In the genomic region with DNA sequence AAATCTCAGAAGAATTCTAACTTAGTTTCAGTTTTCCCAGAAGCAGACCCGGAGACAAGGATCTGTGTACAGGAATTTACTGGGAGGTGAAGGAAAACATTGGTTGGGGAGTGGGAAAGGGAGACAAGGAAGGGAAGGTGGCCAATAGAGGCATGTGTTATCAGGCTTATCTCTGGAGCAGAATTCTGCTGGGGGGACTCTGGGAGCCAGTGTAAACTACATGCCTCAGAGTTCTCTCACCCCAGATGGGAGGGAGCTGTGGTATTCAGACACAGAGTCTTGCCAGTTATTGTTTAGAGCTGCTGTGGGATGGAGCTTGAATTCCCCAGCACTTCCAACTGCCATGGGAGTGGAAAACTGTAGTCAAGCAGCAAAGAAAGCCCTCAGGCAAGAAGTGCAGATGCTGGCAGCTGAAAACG, we compare ENCODE assay signal across 11 cellular contexts. TPM values are rescaled to one million over a fixed set of nuclear protein-coding genes. Genes with fewer than 3 reads are reported as not detected.
DNase-seq lines count a peak whose midpoint lies in the region; ATAC-seq and TF ChIP-seq lines count a peak whose summit lies in the region.
"Had no signal": no experiment of that assay in that cellular context is flagged by ENCODE, and none has a peak within 500 bp of the region (broad histone marks: within the 10 kb centered on the region; RNA-seq: fewer than 3 reads in every experiment).

No MANE protein-coding gene starts in this region.

- TF ChIP-seq CTCF in HEK293 (tag by site-specific recombination; IDR thresholded peaks at IDR 0.05) (no peak), body of pancreas (IDR thresholded peaks at IDR 0.05) (no peak), smooth muscle cell (IDR thresholded peaks at IDR 0.05; ENCODE audit: borderline replicate concordance, insufficient read depth, poor library complexity, severe bottlenecking) (no peak), gastrocnemius medialis (IDR thresholded peaks at IDR 0.05 in 4 of 5, conservative IDR thresholded peaks at IDR 0.05 in 1 of 5) (no peak)

- H3K4me2 ChIP-seq in smooth muscle cell, result peak overlapping the region; percentile 63
- H3K4me2 ChIP-seq: KMS-11 had no signal

- CTCF ChIA-PET in HEK293 (lab: Yijun Ruan, JAX), result interaction anchor here (0.7 to 2.7 kb wide), 5 partner anchors 16 to 388 kb away, joined by 3 to 12 read pairs (median 3); no protein-coding TSS in a partner anchor

- H3K4me3 ChIP-seq in HEK293 (ENCODE audit: low read depth, low read length) (no peak overlapping the region), body of pancreas (no peak overlapping the region), smooth muscle cell (no peak overlapping the region), gastrocnemius medialis (no peak overlapping the region)

- TF ChIP-seq POLR2A in body of pancreas (IDR thresholded peaks at IDR 0.05) (no peak), gastrocnemius medialis (IDR thresholded peaks at IDR 0.05) (no peak)

- H3K27ac ChIP-seq in HEK293 (ENCODE audit: extremely low read depth, low read depth, low read length), result no peak overlapping the region
- peak overlapping the region; percentile 11 to 63 (median 51) for H3K27ac ChIP-seq in body of pancreas
- H3K27ac ChIP-seq in smooth muscle cell (ENCODE audit: low read depth), result peak overlapping the region; percentile 10
- H3K27ac ChIP-seq in gastrocnemius medialis, result peak overlapping the region in 2 of 4 donors; percentile 6 to 29
- H3K27ac ChIP-seq: KMS-11 had no signal

- no peak overlapping the region for H2AFZ ChIP-seq in smooth muscle cell (ENCODE audit: low read depth)

- peaks cover 2 to 3% of the 10 kb centered on the region in 2 experiments; a peak in 2 of 3 replicates for H3K36me3 ChIP-seq in HEK293 (ENCODE audit: control insufficient read depth in 2 of 2, insufficient read depth in 1 of 2, low read length in 2 of 2)
- peaks cover 0 to 3% of the 10 kb centered on the region in 2 donors for H3K36me3 ChIP-seq in body of pancreas (replicated peaks in 1 of 2; ENCODE audit: insufficient read depth in 1 of 2, low read depth in 2 of 2)
- H3K36me3 ChIP-seq in smooth muscle cell (ENCODE audit: low read depth), result no peaks in the 10 kb centered on the region
- peaks cover 0 to 6% of the 10 kb centered on the region in 2 donors for H3K36me3 ChIP-seq in gastrocnemius medialis

- no peaks in the 10 kb centered on the region for H3K79me2 ChIP-seq in smooth muscle cell (ENCODE audit: low read depth)

- H3K9me3 ChIP-seq in HEK293 (ENCODE audit: control insufficient read depth, insufficient read depth, low read depth, low read length) (no peaks in the 10 kb centered on the region), body of pancreas (no peaks in the 10 kb centered on the region), smooth muscle cell (replicated peaks; ENCODE audit: low read depth) (no peaks in the 10 kb centered on the region), gastrocnemius medialis (no peaks in the 10 kb centered on the region)

- H3K9ac ChIP-seq in smooth muscle cell (ENCODE audit: low read depth), result no peak overlapping the region
- H3K9ac ChIP-seq: KMS-11 had no signal

- intact Hi-C loops in body of pancreas (cut with DNase I), result no loop called here
- intact Hi-C loops in gastrocnemius medialis (cut with DNase I; ENCODE audit: low total_unique reads), result no loop called here

- in situ Hi-C loops in gastrocnemius medialis (cut with MboI; ENCODE audit: low sequenced_read_pairs in 4 of 4), result no loop called here

- H3K27me3 ChIP-seq in body of pancreas (no peaks in the 10 kb centered on the region), smooth muscle cell (ENCODE audit: low read depth) (no peaks in the 10 kb centered on the region), gastrocnemius medialis (no peaks in the 10 kb centered on the region)

- peak; percentile 80 for ATAC-seq in body of pancreas
- ATAC-seq in HG03342 (IDR thresholded peaks at IDR 0.05; ENCODE audit: unreplicated experiment), result no peak
- no peak for ATAC-seq in GM19395 (IDR thresholded peaks at IDR 0.05; ENCODE audit: unreplicated experiment)
- no peak for ATAC-seq in gastrocnemius medialis

- WGBS in body of pancreas, 2 donors, result 34 to 39% methylated on average over 2 of the region's 2 CpGs
- 8% methylated on average over 2 of the region's 2 CpGs for WGBS in smooth muscle cell (ENCODE audit: low lambda C conversion rate)

- POLR2A ChIA-PET in HEK293 (lab: Yijun Ruan, JAX), result no interaction called here

- no peaks in the 10 kb centered on the region for H4K20me1 ChIP-seq in smooth muscle cell (ENCODE audit: low read depth)

- peaks cover 9% of the 10 kb centered on the region for H3K4me1 ChIP-seq in HEK293 (ENCODE audit: control insufficient read depth, insufficient read depth, low read length)
- H3K4me1 ChIP-seq in body of pancreas, result peaks cover 8% of the 10 kb centered on the region
- H3K4me1 ChIP-seq in smooth muscle cell (ENCODE audit: low read depth), result no peaks in the 10 kb centered on the region
- H3K4me1 ChIP-seq in gastrocnemius medialis, result peaks cover 9 to 20% of the 10 kb centered on the region in 2 donors

- DNase-seq in body of pancreas (peak in 2 of 4 donors; percentile 35 to 42), iris pigment epithelial cell (ENCODE audit: low read depth) (peak; percentile 86), smooth muscle cell (lab: John Stamatoyannopoulos, UW; ENCODE audit: unreplicated experiment) (no peak), GOT3 (lab: John Stamatoyannopoulos, UW) (no peak), gastrocnemius medialis (no peak)
- DNase-seq: stimulated activated naive CD4-positive, alpha-beta T cell had no signal

- H3F3A ChIP-seq in smooth muscle cell (ENCODE audit: low read depth), result no peaks in the 10 kb centered on the region

TF ChIP-seq in HEK293, 187 proteins besides CTCF, POLR2A, EP300 and RAD21 (continues in another document):
- TF ChIP-seq ZNF146 (tag by site-specific recombination; IDR thresholded peaks at IDR 0.05) (no peak), BCL11A (tag by site-specific recombination; IDR thresholded peaks at IDR 0.05; ENCODE audit: low read depth) (no peak), ZNF37A (tag by site-specific recombination; IDR thresholded peaks at IDR 0.05) (no peak), ZBTB8A (tag by site-specific recombination; IDR thresholded peaks at IDR 0.05) (no peak), ZNF768 (tag by site-specific recombination; IDR thresholded peaks at IDR 0.05) (no peak), ZNF155 (tag by site-specific recombination; IDR thresholded peaks at IDR 0.05) (no peak), ZFP69B (tag by site-specific recombination; IDR thresholded peaks at IDR 0.05) (no peak), WT1 (tag by site-specific recombination; IDR thresholded peaks at IDR 0.05) (peak; percentile 32; the same call in 1 of the 2 replicates), ZBTB1 (tag by site-specific recombination; IDR thresholded peaks at IDR 0.05) (no peak)
- TF ChIP-seq, protein P1, sequence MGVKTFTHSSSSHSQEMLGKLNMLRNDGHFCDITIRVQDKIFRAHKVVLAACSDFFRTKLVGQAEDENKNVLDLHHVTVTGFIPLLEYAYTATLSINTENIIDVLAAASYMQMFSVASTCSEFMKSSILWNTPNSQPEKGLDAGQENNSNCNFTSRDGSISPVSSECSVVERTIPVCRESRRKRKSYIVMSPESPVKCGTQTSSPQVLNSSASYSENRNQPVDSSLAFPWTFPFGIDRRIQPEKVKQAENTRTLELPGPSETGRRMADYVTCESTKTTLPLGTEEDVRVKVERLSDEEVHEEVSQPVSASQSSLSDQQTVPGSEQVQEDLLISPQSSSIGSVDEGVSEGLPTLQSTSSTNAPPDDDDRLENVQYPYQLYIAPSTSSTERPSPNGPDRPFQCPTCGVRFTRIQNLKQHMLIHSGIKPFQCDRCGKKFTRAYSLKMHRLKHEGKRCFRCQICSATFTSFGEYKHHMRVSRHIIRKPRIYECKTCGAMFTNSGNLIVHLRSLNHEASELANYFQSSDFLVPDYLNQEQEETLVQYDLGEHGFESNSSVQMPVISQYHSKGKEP (tag by site-specific recombination; IDR thresholded peaks at IDR 0.05), result no peak
- TF ChIP-seq, protein P2, sequence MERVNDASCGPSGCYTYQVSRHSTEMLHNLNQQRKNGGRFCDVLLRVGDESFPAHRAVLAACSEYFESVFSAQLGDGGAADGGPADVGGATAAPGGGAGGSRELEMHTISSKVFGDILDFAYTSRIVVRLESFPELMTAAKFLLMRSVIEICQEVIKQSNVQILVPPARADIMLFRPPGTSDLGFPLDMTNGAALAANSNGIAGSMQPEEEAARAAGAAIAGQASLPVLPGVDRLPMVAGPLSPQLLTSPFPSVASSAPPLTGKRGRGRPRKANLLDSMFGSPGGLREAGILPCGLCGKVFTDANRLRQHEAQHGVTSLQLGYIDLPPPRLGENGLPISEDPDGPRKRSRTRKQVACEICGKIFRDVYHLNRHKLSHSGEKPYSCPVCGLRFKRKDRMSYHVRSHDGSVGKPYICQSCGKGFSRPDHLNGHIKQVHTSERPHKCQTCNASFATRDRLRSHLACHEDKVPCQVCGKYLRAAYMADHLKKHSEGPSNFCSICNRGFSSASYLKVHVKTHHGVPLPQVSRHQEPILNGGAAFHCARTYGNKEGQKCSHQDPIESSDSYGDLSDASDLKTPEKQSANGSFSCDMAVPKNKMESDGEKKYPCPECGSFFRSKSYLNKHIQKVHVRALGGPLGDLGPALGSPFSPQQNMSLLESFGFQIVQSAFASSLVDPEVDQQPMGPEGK (tag by site-specific recombination; IDR thresholded peaks at IDR 0.05), result 0 out of 2 replicates have a peak, but pooled peaks have one; percentile 11
- TF ChIP-seq, protein P3, sequence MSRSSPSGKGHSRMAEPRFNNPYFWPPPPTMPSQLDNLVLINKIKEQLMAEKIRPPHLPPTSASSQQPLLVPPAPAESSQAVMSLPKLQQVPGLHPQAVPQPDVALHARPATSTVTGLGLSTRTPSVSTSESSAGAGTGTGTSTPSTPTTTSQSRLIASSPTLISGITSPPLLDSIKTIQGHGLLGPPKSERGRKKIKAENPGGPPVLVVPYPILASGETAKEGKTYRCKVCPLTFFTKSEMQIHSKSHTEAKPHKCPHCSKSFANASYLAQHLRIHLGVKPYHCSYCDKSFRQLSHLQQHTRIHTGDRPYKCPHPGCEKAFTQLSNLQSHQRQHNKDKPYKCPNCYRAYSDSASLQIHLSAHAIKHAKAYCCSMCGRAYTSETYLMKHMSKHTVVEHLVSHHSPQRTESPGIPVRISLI (tag by site-specific recombination; IDR thresholded peaks at IDR 0.05), result no peak

RNA-seq across cellular contexts. Expression of a gene that starts 19.0 kb away (rescaled TPM):
- total RNA-seq in body of pancreas, result 10 to 100 TPM; 18.4 to 24.7 TPM
- 24.9 and 137 TPM in 2 replicates for total RNA-seq in smooth muscle cell
- polyA plus RNA-seq in smooth muscle cell, result 48.1 and 61.8 TPM in 2 replicates
- 100 to 1,000 TPM in 1 of 4 donors, 10 to 100 TPM in 3; 56.0 to 147 (median 65.3) TPM for total RNA-seq in gastrocnemius medialis

RNA-seq across cellular contexts. Expression of a gene that starts 36.2 kb away (rescaled TPM):
- total RNA-seq in body of pancreas (not detected), smooth muscle cell (not detected in 2 replicates), gastrocnemius medialis (not detected)
- polyA plus RNA-seq in smooth muscle cell, result not detected in 2 replicates
- total RNA-seq: H1 had no signal
- polyA plus RNA-seq: H1 had no signal

RNA-seq across cellular contexts. Expression of a gene that starts 49.5 kb away (rescaled TPM):
- 10 to 100 TPM; 12.7 to 23.1 TPM for total RNA-seq in body of pancreas
- total RNA-seq in smooth muscle cell, result 103 and 127 TPM in 2 replicates
- 106 and 109 TPM in 2 replicates for polyA plus RNA-seq in smooth muscle cell
- over 10,000 TPM; 19,008 to 28,635 (median 23,575) TPM for total RNA-seq in gastrocnemius medialis

RNA-seq across cellular contexts. Expression of a gene that starts 59.5 kb away (rescaled TPM):
- total RNA-seq in body of pancreas (10 to 100 TPM; 18.7 to 19.8 TPM), smooth muscle cell (10.7 and 19.4 TPM in 2 replicates), gastrocnemius medialis (not detected)
- 31.1 and 36.4 TPM in 2 replicates for polyA plus RNA-seq in smooth muscle cell

Comparison
In these comparisons a context has a peak if more than half of its experiments do, and no peak if none do; other contexts are left out.
1. RNA of a gene that starts 49.5 kb away (total RNA-seq): 19,008 to 28,635 TPM in gastrocnemius medialis; 103 to 127 TPM in smooth muscle cell and 12.7 to 23.1 TPM in body of pancreas; every median in the first group is over 100 times any median in the second.